In the genomic region with DNA sequence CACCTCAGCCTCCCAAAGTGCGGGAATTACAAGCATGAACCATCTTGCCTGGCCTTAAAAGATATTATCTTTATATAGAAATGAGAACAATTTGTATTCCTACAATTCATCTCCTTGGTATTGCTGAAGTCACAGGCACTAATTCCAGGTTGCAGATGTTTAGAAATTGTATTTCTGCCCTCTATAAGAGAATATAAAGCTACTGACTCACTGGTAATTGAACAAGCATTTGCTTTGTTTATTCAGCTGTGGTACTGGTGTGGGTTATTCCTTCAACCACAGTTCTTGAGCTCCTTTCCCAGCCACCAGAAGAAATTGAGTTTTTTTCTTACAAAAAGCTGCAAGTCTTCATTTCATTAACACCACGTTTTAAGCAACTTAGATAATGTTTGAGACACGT, we compare ENCODE assay signal across 10 cellular contexts. TPM values are rescaled to one million over a fixed set of nuclear protein-coding genes. Genes with fewer than 3 reads are reported as not detected.
A peak's percentile ranks its signal among the peaks of the same experiment; 100 is the strongest.
DNase-seq lines count a peak whose midpoint lies in the region; ATAC-seq and TF ChIP-seq lines count a peak whose summit lies in the region.
"Had no signal": no experiment of that assay in that cellular context is flagged by ENCODE, and none has a peak within 500 bp of the region (broad histone marks: within the 10 kb centered on the region; RNA-seq: fewer than 3 reads in every experiment).

No MANE protein-coding gene starts in this region.

- H3K9me3 Mint-ChIP-seq in activated naive CD8-positive, alpha-beta T cell treated with anti-CD3 and anti-CD28 coated beads, Interleukin-2, amount 50 U/mL, for 24 hours = no peaks in the 10 kb centered on the region
- H3K9me3 Mint-ChIP-seq in immature natural killer cell (peaks cover 0 to 2% (median 0%) of the 10 kb centered on the region in 6 donors), glutamatergic neuron (ENCODE audit: unreplicated experiment) (peaks cover 1% of the 10 kb centered on the region)

- no peak for TF ChIP-seq CTCF in glutamatergic neuron (IDR thresholded peaks at IDR 0.05; ENCODE audit: partially characterized antibody, unreplicated experiment)

- H3K36me3 Mint-ChIP-seq in activated naive CD8-positive, alpha-beta T cell treated with anti-CD3 and anti-CD28 coated beads, Interleukin-2, amount 50 U/mL, for 24 hours (ENCODE audit: low read depth) = no peaks in the 10 kb centered on the region
- H3K36me3 Mint-ChIP-seq in immature natural killer cell (peaks cover 0 to 3% (median 0%) of the 10 kb centered on the region in 3 donors), glutamatergic neuron (ENCODE audit: unreplicated experiment) (no peaks in the 10 kb centered on the region)

- DNase-seq in AG08395 (ENCODE audit: low spot score) = peak; percentile 68
- peak; percentile 72 for DNase-seq in ELR (ENCODE audit: low read depth)
- no peak for DNase-seq in activated naive CD8-positive, alpha-beta T cell treated with anti-CD3 and anti-CD28 coated beads, Interleukin-2, amount 50 U/mL, for 24 hours
- DNase-seq in immature natural killer cell = peak; percentile 24 to 36 (median 33)
- DNase-seq in DMS79 (lab: John Stamatoyannopoulos, UW) = no peak
- no peak for DNase-seq in DMS153 treated with DMSO at 0.1 percent for 48 hours (lab: John Stamatoyannopoulos, UW; ENCODE audit: unreplicated experiment)
- DNase-seq in glutamatergic neuron = no peak
- DNase-seq: DND-41, gastrocnemius medialis had no signal

- H3K27me3 Mint-ChIP-seq in activated naive CD8-positive, alpha-beta T cell treated with anti-CD3 and anti-CD28 coated beads, Interleukin-2, amount 50 U/mL, for 24 hours = no peaks in the 10 kb centered on the region
- H3K27me3 Mint-ChIP-seq in immature natural killer cell (ENCODE audit: low read depth in 3 of 3) (peaks cover 20 to 27% (median 26%) of the 10 kb centered on the region in 3 donors), glutamatergic neuron (ENCODE audit: unreplicated experiment) (no peaks in the 10 kb centered on the region)

- ATAC-seq in activated naive CD8-positive, alpha-beta T cell treated with anti-CD3 and anti-CD28 coated beads, Interleukin-2, amount 50 U/mL, for 24 hours = no peak
- no peak for ATAC-seq in GM18519 (IDR thresholded peaks at IDR 0.05; ENCODE audit: low FRiP score, unreplicated experiment)
- ATAC-seq: gastrocnemius medialis had no signal

- H3K27ac Mint-ChIP-seq in activated naive CD8-positive, alpha-beta T cell treated with anti-CD3 and anti-CD28 coated beads, Interleukin-2, amount 50 U/mL, for 24 hours = peak overlapping the region; percentile 99
- H3K27ac Mint-ChIP-seq in immature natural killer cell (peak overlapping the region; percentile 99 to 100 (median 100)), glutamatergic neuron (ENCODE audit: unreplicated experiment) (no peak overlapping the region)

- peak overlapping the region; percentile 87 for H3K4me3 Mint-ChIP-seq in activated naive CD8-positive, alpha-beta T cell treated with anti-CD3 and anti-CD28 coated beads, Interleukin-2, amount 50 U/mL, for 24 hours
- H3K4me3 Mint-ChIP-seq in immature natural killer cell (peak overlapping the region; percentile 26 to 94 (median 73)), glutamatergic neuron (ENCODE audit: unreplicated experiment) (no peak overlapping the region)

- H3K4me1 Mint-ChIP-seq in activated naive CD8-positive, alpha-beta T cell treated with anti-CD3 and anti-CD28 coated beads, Interleukin-2, amount 50 U/mL, for 24 hours = peaks cover 83% of the 10 kb centered on the region
- H3K4me1 Mint-ChIP-seq in immature natural killer cell = peaks cover 57 to 78% of the 10 kb centered on the region in 2 donors
- peaks cover 7% of the 10 kb centered on the region for H3K4me1 Mint-ChIP-seq in glutamatergic neuron (ENCODE audit: low read depth, unreplicated experiment)

RNA-seq across cellular contexts. Expression of gene MPP7, which starts 29.0 kb away (rescaled TPM):
- 10 to 100 TPM; 11.7 to 20.9 (median 14.9) TPM for polyA plus RNA-seq in immature natural killer cell
- 19.0 TPM for total RNA-seq in glutamatergic neuron (ENCODE audit: unreplicated experiment)

Comparison
In these comparisons a context has a peak if more than half of its experiments do, and no peak if none do; other contexts are left out.
1. DNase-seq: peak in AG08395 (single experiment), ELR (single experiment) and immature natural killer cell (3 of 3); none in activated naive CD8-positive, alpha-beta T cell treated with anti-CD3 and anti-CD28 coated beads, Interleukin-2, amount 50 U/mL, for 24 hours (single experiment), DMS79 (single experiment), DMS153 treated with DMSO at 0.1 percent for 48 hours (single experiment) and glutamatergic neuron (single experiment).